Comparison of ENCODE assay signal across 18 cellular contexts in the genomic region with DNA sequence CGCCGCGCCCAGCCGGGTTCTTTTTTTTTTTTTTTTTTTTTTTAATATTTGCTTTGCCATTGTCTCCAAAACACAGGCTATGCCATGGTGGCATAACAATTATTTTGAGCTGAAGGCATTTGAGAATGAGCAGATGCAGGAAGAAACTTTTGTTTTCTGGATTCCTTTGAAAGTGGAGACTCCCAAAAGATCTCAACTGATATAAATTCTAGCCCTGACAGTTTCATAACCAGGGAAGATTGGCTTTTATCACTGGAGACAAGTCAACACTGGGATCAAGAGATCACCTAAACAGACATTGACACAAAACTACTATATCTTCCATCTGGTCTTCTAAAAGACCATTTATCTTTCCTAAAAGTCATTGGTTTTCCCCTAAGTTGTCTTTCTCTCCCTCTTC. TPM values are rescaled to one million over a fixed set of nuclear protein-coding genes. Genes with fewer than 3 reads are reported as not detected.
A peak's percentile ranks its signal among the peaks of the same experiment; 100 is the strongest.
DNase-seq lines count a peak whose midpoint lies in the region; ATAC-seq and TF ChIP-seq lines count a peak whose summit lies in the region.
"Had no signal": no experiment of that assay in that cellular context is flagged by ENCODE, and none has a peak within 500 bp of the region (broad histone marks: within the 10 kb centered on the region; RNA-seq: fewer than 3 reads in every experiment).

No MANE protein-coding gene starts in this region.

- H3K79me2 ChIP-seq in SK-N-SH (ENCODE audit: insufficient read depth): no peaks in the 10 kb centered on the region

- no peaks in the 10 kb centered on the region for H3K4me1 ChIP-seq in SK-N-SH (ENCODE audit: control insufficient read depth in 1 of 2, insufficient read depth in 2 of 2, low read depth in 1 of 2, low read length in 1 of 2)

- H3K4me2 ChIP-seq in SK-N-SH: no peak overlapping the region
- H3K4me2 ChIP-seq: A549; BLaER1 treated with 17β-estradiol and CSF1 and Interleukin-3, amounts not matched to agents 10 nM and 100 nM had no signal

- no peaks in the 10 kb centered on the region for H4K20me1 ChIP-seq in SK-N-SH (ENCODE audit: insufficient read depth)
- H4K20me1 ChIP-seq: BLaER1 treated with 17β-estradiol and CSF1 and Interleukin-3, amounts not matched to agents 10 nM and 100 nM had no signal

- H3K9me3 ChIP-seq in SK-N-SH: no peaks in the 10 kb centered on the region
- H3K9me3 ChIP-seq: A549; BLaER1 treated with 17β-estradiol and CSF1 and Interleukin-3, amounts not matched to agents 10 nM and 100 nM; Caco-2 had no signal

- no peak for TF ChIP-seq RAD21 in SK-N-SH (IDR thresholded peaks at IDR 0.05; ENCODE audit: low read length)

- TF ChIP-seq CTCF in SK-N-SH (IDR thresholded peaks at IDR 0.05) (no peak), fibroblast of villous mesenchyme (IDR thresholded peaks at IDR 0.05; ENCODE audit: insufficient read depth, low read depth, low read length) (no peak)

- H3K27me3 Mint-ChIP-seq in activated naive CD8-positive, alpha-beta T cell: no peaks in the 10 kb centered on the region
- peaks cover 1% of the 10 kb centered on the region for H3K27me3 Mint-ChIP-seq in activated naive CD8-positive, alpha-beta T cell treated with anti-CD3 and anti-CD28 coated beads, Interleukin-2, amount 50 U/mL, for 24 hours
- H3K27me3 Mint-ChIP-seq: CD4-positive, alpha-beta T cell had no signal

- no peaks in the 10 kb centered on the region for H3F3A ChIP-seq in SK-N-SH (replicated peaks; ENCODE audit: insufficient read depth)

- POLR2A ChIA-PET in SK-N-SH (lab: Yijun Ruan, JAX): no interaction called here

- no peaks in the 10 kb centered on the region for H3K9me2 ChIP-seq in SK-N-SH

- no peak overlapping the region for H3K27ac ChIP-seq in SK-N-SH (ENCODE audit: low read depth in 2 of 2, low read length in 1 of 2)
- H3K27ac ChIP-seq: 22Rv1; A549; BLaER1 treated with 17β-estradiol and CSF1 and Interleukin-3, amounts not matched to agents 10 nM and 100 nM; C4-2B had no signal

- H3K27ac Mint-ChIP-seq in activated naive CD8-positive, alpha-beta T cell: peak overlapping the region; percentile 16
- no peak overlapping the region for H3K27ac Mint-ChIP-seq in activated naive CD8-positive, alpha-beta T cell treated with anti-CD3 and anti-CD28 coated beads, Interleukin-2, amount 50 U/mL, for 24 hours
- H3K27ac Mint-ChIP-seq: B cell; CD4-positive, alpha-beta T cell; CD8-positive, alpha-beta T cell had no signal

- no peaks in the 10 kb centered on the region for H3K9me3 Mint-ChIP-seq in activated naive CD8-positive, alpha-beta T cell (ENCODE audit: low read depth)
- no peaks in the 10 kb centered on the region for H3K9me3 Mint-ChIP-seq in activated naive CD8-positive, alpha-beta T cell treated with anti-CD3 and anti-CD28 coated beads, Interleukin-2, amount 50 U/mL, for 24 hours
- H3K9me3 Mint-ChIP-seq: CD4-positive, alpha-beta T cell; CD8-positive, alpha-beta T cell had no signal

- H3K27me3 ChIP-seq in SK-N-SH (ENCODE audit: insufficient read depth): no peaks in the 10 kb centered on the region
- H3K27me3 ChIP-seq: BLaER1 treated with 17β-estradiol and CSF1 and Interleukin-3, amounts not matched to agents 10 nM and 100 nM had no signal

- H3K36me3 ChIP-seq in SK-N-SH (replicated peaks in 1 of 2; ENCODE audit: control insufficient read depth in 1 of 2, insufficient read depth in 2 of 2, low read length in 1 of 2): no peaks in the 10 kb centered on the region
- H3K36me3 ChIP-seq: BLaER1 treated with 17β-estradiol and CSF1 and Interleukin-3, amounts not matched to agents 10 nM and 100 nM had no signal

- H3K9ac ChIP-seq in SK-N-SH: no peak overlapping the region
- H3K9ac ChIP-seq: BLaER1 treated with 17β-estradiol and CSF1 and Interleukin-3, amounts not matched to agents 10 nM and 100 nM had no signal

- DNase-seq in activated naive CD8-positive, alpha-beta T cell treated with anti-CD3 and anti-CD28 coated beads, Interleukin-2, amount 50 U/mL, for 24 hours: no peak
- no peak for DNase-seq in SK-N-SH
- DNase-seq in fibroblast of villous mesenchyme (ENCODE audit: low read depth): peak; percentile 60
- no peak for DNase-seq in cerebellar cortex (ENCODE audit: low spot score)
- no peak for DNase-seq in central memory CD4-positive, alpha-beta T cell
- DNase-seq: AML-193; Caco-2; Calu3; CD4-positive, alpha-beta T cell; CD8-positive, alpha-beta T cell; DMS79 treated with DMSO at 0.1 percent for 48 hours; GF-D8 had no signal

- ATAC-seq in activated naive CD8-positive, alpha-beta T cell treated with anti-CD3 and anti-CD28 coated beads, Interleukin-2, amount 50 U/mL, for 24 hours: no peak
- ATAC-seq: A549; CD8-positive, alpha-beta T cell had no signal

- peaks cover 20% of the 10 kb centered on the region for H3K4me1 Mint-ChIP-seq in activated naive CD8-positive, alpha-beta T cell (ENCODE audit: low read depth)
- H3K4me1 Mint-ChIP-seq in activated naive CD8-positive, alpha-beta T cell treated with anti-CD3 and anti-CD28 coated beads, Interleukin-2, amount 50 U/mL, for 24 hours: peaks cover 12% of the 10 kb centered on the region
- H3K4me1 Mint-ChIP-seq: B cell had no signal

- 97% methylated on average over 4 of the region's 4 CpGs for WGBS in SK-N-SH (ENCODE audit: low lambda C conversion rate)

- H2AFZ ChIP-seq in SK-N-SH (ENCODE audit: low read depth): no peak overlapping the region

- TF ChIP-seq EP300 in SK-N-SH (IDR thresholded peaks at IDR 0.05; ENCODE audit: borderline replicate concordance in 1 of 2, low read depth in 1 of 2, low read length in 1 of 2): no peak

- CTCF ChIA-PET in SK-N-SH (lab: Yijun Ruan, JAX): interaction anchor here (1.5 kb wide), 1 partner anchor 10 kb away, joined by 4 read pairs; no protein-coding TSS in a partner anchor

- H3K4me3 Mint-ChIP-seq in activated naive CD8-positive, alpha-beta T cell: no peak overlapping the region
- H3K4me3 Mint-ChIP-seq in activated naive CD8-positive, alpha-beta T cell treated with anti-CD3 and anti-CD28 coated beads, Interleukin-2, amount 50 U/mL, for 24 hours: no peak overlapping the region
- H3K4me3 Mint-ChIP-seq: B cell; CD4-positive, alpha-beta T cell; CD8-positive, alpha-beta T cell had no signal

- H3K4me3 ChIP-seq in SK-N-SH (ENCODE audit: low read depth in 2 of 2, low read length in 1 of 2): no peak overlapping the region
- no peak overlapping the region for H3K4me3 ChIP-seq in fibroblast of villous mesenchyme (ENCODE audit: low read depth, low read length)
- H3K4me3 ChIP-seq: A549; BLaER1 treated with 17β-estradiol and CSF1 and Interleukin-3, amounts not matched to agents 10 nM and 100 nM had no signal

- peaks cover 3% of the 10 kb centered on the region for H3K36me3 Mint-ChIP-seq in activated naive CD8-positive, alpha-beta T cell
- no peaks in the 10 kb centered on the region for H3K36me3 Mint-ChIP-seq in activated naive CD8-positive, alpha-beta T cell treated with anti-CD3 and anti-CD28 coated beads, Interleukin-2, amount 50 U/mL, for 24 hours (ENCODE audit: low read depth)
- H3K36me3 Mint-ChIP-seq: CD8-positive, alpha-beta T cell had no signal

TF ChIP-seq in SK-N-SH, 30 proteins besides CTCF, POLR2A, EP300 and RAD21:
- no peak for TF ChIP-seq NFIC (IDR thresholded peaks at IDR 0.05; ENCODE audit: borderline replicate concordance)
- TF ChIP-seq, protein P1, sequence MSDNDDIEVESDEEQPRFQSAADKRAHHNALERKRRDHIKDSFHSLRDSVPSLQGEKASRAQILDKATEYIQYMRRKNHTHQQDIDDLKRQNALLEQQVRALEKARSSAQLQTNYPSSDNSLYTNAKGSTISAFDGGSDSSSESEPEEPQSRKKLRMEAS (IDR thresholded peaks at IDR 0.05; ENCODE audit: low read depth): no peak
- no peak for TF ChIP-seq GATA2 (CRISPR knock-in tag; IDR thresholded peaks at IDR 0.05)
- TF ChIP-seq, protein P2, sequence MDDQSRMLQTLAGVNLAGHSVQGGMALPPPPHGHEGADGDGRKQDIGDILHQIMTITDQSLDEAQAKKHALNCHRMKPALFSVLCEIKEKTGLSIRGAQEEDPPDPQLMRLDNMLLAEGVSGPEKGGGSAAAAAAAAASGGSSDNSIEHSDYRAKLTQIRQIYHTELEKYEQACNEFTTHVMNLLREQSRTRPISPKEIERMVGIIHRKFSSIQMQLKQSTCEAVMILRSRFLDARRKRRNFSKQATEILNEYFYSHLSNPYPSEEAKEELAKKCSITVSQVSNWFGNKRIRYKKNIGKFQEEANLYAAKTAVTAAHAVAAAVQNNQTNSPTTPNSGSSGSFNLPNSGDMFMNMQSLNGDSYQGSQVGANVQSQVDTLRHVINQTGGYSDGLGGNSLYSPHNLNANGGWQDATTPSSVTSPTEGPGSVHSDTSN (IDR thresholded peaks at IDR 0.05): peak; percentile 36
- no peak for TF ChIP-seq FOXJ3 (CRISPR knock-in tag; IDR thresholded peaks at IDR 0.05)
- TF ChIP-seq SIN3A (IDR thresholded peaks at IDR 0.05; ENCODE audit: borderline replicate concordance, low read depth, low read length): no peak
- TF ChIP-seq TCF12 (IDR thresholded peaks at IDR 0.05): peak; percentile 56
- TF ChIP-seq MXI1 (IDR thresholded peaks at IDR 0.05; ENCODE audit: low read depth, low read length): no peak

RNA-seq across cellular contexts. Expression of a gene that starts 10.1 kb away (rescaled TPM):
- polyA plus RNA-seq in SK-N-SH (2012; rRNA removed): 108 and 123 TPM in 2 replicates
- polyA plus RNA-seq in SK-N-SH (2012; cell fraction: cytosol; rRNA removed): 111 and 128 TPM in 2 replicates
- polyA plus RNA-seq in SK-N-SH (2012; cell fraction: nucleus; rRNA removed): 126 and 178 TPM in 2 replicates
- total RNA-seq in fibroblast of villous mesenchyme: 50.9 and 60.5 TPM in 2 replicates
